Comparison of ENCODE assay signal across 1 cellular context in genomic region chr7:138975343-138976104, GRCh38.
TF ChIP-seq lines count a peak whose summit lies in the region.

No MANE protein-coding gene starts in this region.

TF ChIP-seq in neural cell, 6 proteins besides CTCF, POLR2A, EP300 and RAD21 (continued from another document):
- TF ChIP-seq SMC3 (conservative IDR thresholded peaks at IDR 0.05; ENCODE audit: poor library complexity) (no peak), MXI1 (conservative IDR thresholded peaks at IDR 0.05; ENCODE audit: poor library complexity, severe bottlenecking) (no peak)
